In the genomic region with DNA sequence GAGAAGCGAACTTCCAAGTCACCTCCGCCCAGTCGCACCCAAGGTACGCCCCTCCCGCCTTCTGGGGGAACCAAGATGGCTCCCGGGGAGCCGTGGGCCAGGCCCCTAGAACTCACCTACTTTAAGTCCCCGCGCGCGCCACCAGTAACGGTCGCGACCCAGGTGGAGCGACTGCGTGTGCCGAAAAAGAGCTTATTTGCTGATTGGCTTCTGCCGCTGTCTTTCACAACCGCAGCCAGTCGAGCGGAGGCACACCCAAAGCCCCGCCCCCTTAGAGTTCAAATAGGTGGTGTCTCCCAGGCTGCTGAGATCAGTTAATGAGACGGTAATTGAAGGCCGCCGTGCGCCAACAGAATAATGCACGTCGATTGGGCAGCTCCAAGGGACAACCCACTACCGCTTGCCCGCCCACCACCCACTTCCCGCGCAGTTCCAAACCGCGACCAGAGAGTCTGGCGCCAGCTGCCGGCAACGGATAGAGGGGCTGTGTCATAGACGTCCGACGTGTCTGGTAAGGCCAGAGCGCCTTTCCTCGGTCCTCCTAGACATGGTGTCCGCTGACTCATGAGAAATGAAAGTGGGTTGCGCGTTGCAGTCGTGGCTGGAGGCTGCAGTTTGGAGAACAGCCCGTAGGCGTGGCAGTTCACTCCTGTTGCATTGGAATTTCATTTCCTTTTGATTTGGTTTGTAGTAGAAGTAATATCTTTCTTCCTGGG, we compare ENCODE assay signal across 8 cellular contexts. TPM values are rescaled to one million over a fixed set of nuclear protein-coding genes. Genes with fewer than 3 reads are reported as not detected.
A peak's percentile ranks its signal among the peaks of the same experiment; 100 is the strongest.
DNase-seq lines count a peak whose midpoint lies in the region; TF ChIP-seq lines count a peak whose summit lies in the region.

A gene with protein sequence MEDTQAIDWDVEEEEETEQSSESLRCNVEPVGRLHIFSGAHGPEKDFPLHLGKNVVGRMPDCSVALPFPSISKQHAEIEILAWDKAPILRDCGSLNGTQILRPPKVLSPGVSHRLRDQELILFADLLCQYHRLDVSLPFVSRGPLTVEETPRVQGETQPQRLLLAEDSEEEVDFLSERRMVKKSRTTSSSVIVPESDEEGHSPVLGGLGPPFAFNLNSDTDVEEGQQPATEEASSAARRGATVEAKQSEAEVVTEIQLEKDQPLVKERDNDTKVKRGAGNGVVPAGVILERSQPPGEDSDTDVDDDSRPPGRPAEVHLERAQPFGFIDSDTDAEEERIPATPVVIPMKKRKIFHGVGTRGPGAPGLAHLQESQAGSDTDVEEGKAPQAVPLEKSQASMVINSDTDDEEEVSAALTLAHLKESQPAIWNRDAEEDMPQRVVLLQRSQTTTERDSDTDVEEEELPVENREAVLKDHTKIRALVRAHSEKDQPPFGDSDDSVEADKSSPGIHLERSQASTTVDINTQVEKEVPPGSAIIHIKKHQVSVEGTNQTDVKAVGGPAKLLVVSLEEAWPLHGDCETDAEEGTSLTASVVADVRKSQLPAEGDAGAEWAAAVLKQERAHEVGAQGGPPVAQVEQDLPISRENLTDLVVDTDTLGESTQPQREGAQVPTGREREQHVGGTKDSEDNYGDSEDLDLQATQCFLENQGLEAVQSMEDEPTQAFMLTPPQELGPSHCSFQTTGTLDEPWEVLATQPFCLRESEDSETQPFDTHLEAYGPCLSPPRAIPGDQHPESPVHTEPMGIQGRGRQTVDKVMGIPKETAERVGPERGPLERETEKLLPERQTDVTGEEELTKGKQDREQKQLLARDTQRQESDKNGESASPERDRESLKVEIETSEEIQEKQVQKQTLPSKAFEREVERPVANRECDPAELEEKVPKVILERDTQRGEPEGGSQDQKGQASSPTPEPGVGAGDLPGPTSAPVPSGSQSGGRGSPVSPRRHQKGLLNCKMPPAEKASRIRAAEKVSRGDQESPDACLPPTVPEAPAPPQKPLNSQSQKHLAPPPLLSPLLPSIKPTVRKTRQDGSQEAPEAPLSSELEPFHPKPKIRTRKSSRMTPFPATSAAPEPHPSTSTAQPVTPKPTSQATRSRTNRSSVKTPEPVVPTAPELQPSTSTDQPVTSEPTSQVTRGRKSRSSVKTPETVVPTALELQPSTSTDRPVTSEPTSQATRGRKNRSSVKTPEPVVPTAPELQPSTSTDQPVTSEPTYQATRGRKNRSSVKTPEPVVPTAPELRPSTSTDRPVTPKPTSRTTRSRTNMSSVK (N-terminal part only) (minus strand): TSS at position 153 of the 716 bp plus-strand sequence. CDS start 2,106 bp downstream, outside the sequence.

- no peak for TF ChIP-seq CTCF in GM20000 (IDR thresholded peaks at IDR 0.05; ENCODE audit: extremely low read depth, missing control alignments)

- POLR2A ChIA-PET in activated CD8-positive, alpha-beta memory T cell treated with anti-CD3 and anti-CD28 coated beads for 36 hours (lab: Charles Lee), result interaction anchor here (0.5 to 8.4 kb wide), 10 partner anchors 20 to 100 kb away, joined by 3 to 98 read pairs (median 4); a partner anchor contains a TSS

- CTCF ChIA-PET in activated CD8-positive, alpha-beta memory T cell treated with anti-CD3 and anti-CD28 coated beads for 36 hours (lab: Charles Lee), result interaction anchor here (0.8 to 3.6 kb wide), 9 partner anchors 13 to 371 kb away, joined by 3 to 22 read pairs (median 5); a partner anchor contains a TSS

- peak; percentile 97 for DNase-seq in COLO829 (ENCODE audit: low spot score)
- DNase-seq in GM20000 (ENCODE audit: low spot score), result peak; percentile 92
- DNase-seq in HT-29 (ENCODE audit: low spot score), result peak; percentile 99
- peak; percentile 100 for DNase-seq in NOMO-1 (lab: John Stamatoyannopoulos, UW; ENCODE audit: unreplicated experiment in 2 of 2)
- peak; percentile 98 for DNase-seq in effector CD8-positive, alpha-beta T cell (lab: John Stamatoyannopoulos, UW)
- peak; percentile 100 for DNase-seq in lung microvascular endothelial cell (ENCODE audit: low read depth in 2 of 2)
- peak; percentile 97 to 100 (median 98) for DNase-seq in stimulated activated CD4-positive, alpha-beta T cell treated with anti-CD3 and anti-CD28 coated beads, TNF-alpha, amount 100 ng/mL, for 48 hours (ENCODE audit: low read depth in 3 of 3)

RNA-seq across cellular contexts. Expression of the gene that starts here (rescaled TPM):
- total RNA-seq in HT-29 (2014; rRNA removed; shearing (Covaris generic)), result 24.8 and 24.9 TPM in 2 replicates
- 10 to 100 TPM; 66.4 to 70.2 TPM for total RNA-seq in activated CD8-positive, alpha-beta memory T cell treated with anti-CD3 and anti-CD28 coated beads for 36 hours
- total RNA-seq in lung microvascular endothelial cell, result 3.0 and 4.1 TPM in 2 replicates

Comparison
In these comparisons a context has a peak if more than half of its experiments do, and no peak if none do; other contexts are left out.
1. Peak in every context shown above with its lines: DNase-seq.